1 cellular context compared by ENCODE assay signal in the genomic region with DNA sequence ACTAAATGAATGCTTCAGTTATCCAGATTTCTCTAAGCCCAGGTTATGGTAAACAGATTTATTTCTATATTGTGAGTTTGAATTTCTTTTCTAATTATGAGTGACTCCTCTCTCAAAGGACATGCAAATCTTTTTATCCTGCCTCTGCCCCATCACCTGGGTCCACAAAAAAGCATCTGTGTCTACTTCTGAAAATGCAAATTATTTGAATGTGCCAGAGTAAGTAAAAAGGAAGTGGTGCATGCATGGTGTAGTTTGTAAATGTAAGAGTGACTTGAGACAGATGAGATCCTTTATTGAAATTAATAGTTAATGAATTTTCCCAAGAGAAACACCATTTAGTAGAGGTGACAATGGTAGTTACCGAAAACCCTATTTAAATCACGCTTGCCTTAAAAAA.
A peak's percentile ranks its signal among the peaks of the same experiment; 100 is the strongest.
TF ChIP-seq lines count a peak whose summit lies in the region.

No MANE protein-coding gene starts in this region.

TF ChIP-seq in GM12878, 131 proteins besides CTCF, POLR2A, EP300 and RAD21 (continued from another document):
- peak; percentile 11; the same call in 1 of the 2 replicates for TF ChIP-seq IKZF1 (conservative IDR thresholded peaks at IDR 0.05)
- peak; percentile 69; the same call in 1 of the 3 replicates for TF ChIP-seq POU2F2 (IDR thresholded peaks at IDR 0.05; ENCODE audit: borderline replicate concordance, low read depth, low read length)
- TF ChIP-seq ZSCAN29 (IDR thresholded peaks at IDR 0.05): no peak
- TF ChIP-seq MTA2 (IDR thresholded peaks at IDR 0.05; ENCODE audit: low read depth): peak; percentile 59; the same call in 1 of the 2 replicates
